ENCODE assay signal across 8 cellular contexts in the genomic region with DNA sequence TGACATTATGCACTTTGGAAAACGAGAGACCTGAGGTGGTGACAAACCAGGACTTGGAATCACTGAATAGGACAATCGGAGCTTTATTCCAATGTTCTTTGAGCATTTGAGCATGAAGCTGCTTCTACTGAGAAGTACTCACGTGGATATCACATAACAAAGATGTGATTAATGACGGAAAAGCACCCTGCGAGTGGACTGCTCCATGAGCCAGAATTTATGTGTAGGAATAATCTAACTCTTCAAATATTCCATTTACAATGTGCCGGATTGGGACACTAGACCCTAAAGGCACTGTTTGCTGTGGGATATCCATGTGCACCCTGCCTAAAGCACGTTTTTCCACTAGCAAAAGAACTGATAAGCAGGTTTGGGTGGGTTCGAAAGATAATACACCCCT. TPM values are rescaled to one million over a fixed set of nuclear protein-coding genes. Genes with fewer than 3 reads are reported as not detected.
DNase-seq lines count a peak whose midpoint lies in the region; ATAC-seq, FAIRE-seq and TF ChIP-seq lines count a peak whose summit lies in the region.

No MANE protein-coding gene starts in this region.

- H3K27ac Mint-ChIP-seq in HFFc6 = peak overlapping the region; percentile 90; the same call in 1 of the 2 replicates

- no peak for FAIRE-seq in bronchial epithelial cell (lab: Jason Lieb, UNC)

- peak overlapping the region; percentile 55; the same call in 1 of the 2 replicates for H3K27ac ChIP-seq in ACC112 (ENCODE audit: low read depth, low read length)

- H2AFZ ChIP-seq in ACC112 (ENCODE audit: low read length, unreplicated experiment) = peak overlapping the region; percentile 63

- TF ChIP-seq CTCF in HFFc6 (IDR thresholded peaks at IDR 0.05) = no peak
- TF ChIP-seq CTCF in bronchial epithelial cell (IDR thresholded peaks at IDR 0.05; ENCODE audit: insufficient read depth, low read length, severe bottlenecking) = no peak

- H3K4me1 Mint-ChIP-seq in HFFc6 (ENCODE audit: low read depth) = peaks cover 28% of the 10 kb centered on the region

- no peak for ATAC-seq in HG02885 (IDR thresholded peaks at IDR 0.05; ENCODE audit: poor library complexity, unreplicated experiment)
- ATAC-seq in HG03139 (IDR thresholded peaks at IDR 0.05; ENCODE audit: unreplicated experiment) = no peak
- ATAC-seq in GM18907 (IDR thresholded peaks at IDR 0.05; ENCODE audit: unreplicated experiment) = no peak

- H3K79me2 ChIP-seq in ACC112 (ENCODE audit: control insufficient read depth, insufficient read depth, low read length, unreplicated experiment) = peaks cover 5% of the 10 kb centered on the region

- H3K27me3 Mint-ChIP-seq in HFFc6 (ENCODE audit: insufficient read depth) = peaks cover 5% of the 10 kb centered on the region

- H3K4me3 Mint-ChIP-seq in HFFc6 = peak overlapping the region; percentile 83

- H3K4me3 ChIP-seq in ACC112 (ENCODE audit: low read depth, low read length) (peak overlapping the region; percentile 82; the same call in 1 of the 2 replicates), bronchial epithelial cell (ENCODE audit: low read depth, low read length) (no peak overlapping the region)

- H3K36me3 ChIP-seq in ACC112 (ENCODE audit: insufficient read depth, low read length) (no peaks in the 10 kb centered on the region), bronchial epithelial cell (ENCODE audit: control insufficient read depth, insufficient read depth, low read length) (no peaks in the 10 kb centered on the region)

- H3K9me3 Mint-ChIP-seq in HFFc6 = no peaks in the 10 kb centered on the region; the same call in 1 of the 2 replicates

- H3K36me3 Mint-ChIP-seq in HFFc6 (ENCODE audit: low read depth) = peaks cover 4% of the 10 kb centered on the region; the same call in 1 of the 2 replicates

- H3K4me1 ChIP-seq in ACC112 (ENCODE audit: control insufficient read depth, insufficient read depth, low read length, unreplicated experiment) = peaks cover 11% of the 10 kb centered on the region

- DNase-seq in HFFc6 (peak; percentile 6), bronchial epithelial cell (ENCODE audit: low read depth) (peak; percentile 46), midbrain (lab: John Stamatoyannopoulos, UW) (peak; percentile 57)
- no peak for DNase-seq in stimulated activated CD4-positive, alpha-beta T cell treated with anti-CD3 and anti-CD28 coated beads, Interleukin-4, amount 100 ng/mL, for 24 hours

- H3K27me3 ChIP-seq in ACC112 (ENCODE audit: insufficient read depth, low read length) (no peaks in the 10 kb centered on the region), bronchial epithelial cell (ENCODE audit: control insufficient read depth, insufficient read depth, low read length) (no peaks in the 10 kb centered on the region)

RNA-seq across cellular contexts. Expression of gene DUSP16, which starts 0.9 kb away (rescaled TPM):
- 1 to 10 TPM; 5.9 to 8.9 (median 7.4) TPM for total RNA-seq in HFFc6 (2021; fragmentation: NEBNext Ultra II Directional; extraction: Animal tissue kit (Norgen Biotek cat#: 25700))
- total RNA-seq in bronchial epithelial cell = 10.9 and 14.2 TPM in 2 replicates

RNA-seq across cellular contexts. Expression of gene CREBL2, which starts 48.1 kb away (rescaled TPM):
- total RNA-seq in HFFc6 (2021; fragmentation: NEBNext Ultra II Directional; extraction: Animal tissue kit (Norgen Biotek cat#: 25700)) = 10 to 100 TPM; 20.9 to 25.7 (median 23.2) TPM
- total RNA-seq in bronchial epithelial cell = 17.9 and 23.9 TPM in 2 replicates
